Comparison of ENCODE assay signal across 1 cellular context in the genomic region with DNA sequence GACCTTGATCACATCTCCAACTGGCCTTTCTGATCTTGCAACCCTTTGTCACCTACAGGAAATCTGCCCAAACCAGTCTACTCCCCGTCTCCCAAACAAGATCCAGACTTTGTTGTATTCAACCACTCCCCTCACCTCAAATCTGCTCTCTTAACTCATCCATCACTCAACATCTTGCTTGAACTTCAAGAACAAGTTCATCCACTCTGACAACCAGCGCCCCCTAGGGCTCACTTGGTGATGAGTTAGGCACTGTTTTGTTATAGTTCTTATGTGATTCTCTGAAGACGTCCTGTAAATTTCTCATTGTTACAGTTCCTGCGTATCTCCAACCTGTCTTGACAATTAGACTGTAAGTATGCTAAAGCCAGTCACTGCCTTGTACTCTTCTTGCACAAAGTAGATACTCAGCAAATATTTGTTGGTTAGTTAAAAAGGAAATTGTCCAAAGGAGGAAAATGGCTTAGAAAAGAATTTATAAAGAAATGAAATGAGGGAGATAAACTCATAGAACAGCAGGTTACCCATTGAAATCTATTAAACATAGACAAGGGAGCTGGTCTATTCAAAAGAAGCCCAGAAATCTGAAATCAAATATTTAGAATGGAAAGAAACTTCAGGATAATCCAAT.
TF ChIP-seq lines count a peak whose summit lies in the region.

No MANE protein-coding gene starts in this region.

TF ChIP-seq in HEK293, 187 proteins besides CTCF, POLR2A, EP300 and RAD21 (continued from another document):
- no peak for TF ChIP-seq KLF17 (tag by site-specific recombination; IDR thresholded peaks at IDR 0.05)
